In the genomic region with DNA sequence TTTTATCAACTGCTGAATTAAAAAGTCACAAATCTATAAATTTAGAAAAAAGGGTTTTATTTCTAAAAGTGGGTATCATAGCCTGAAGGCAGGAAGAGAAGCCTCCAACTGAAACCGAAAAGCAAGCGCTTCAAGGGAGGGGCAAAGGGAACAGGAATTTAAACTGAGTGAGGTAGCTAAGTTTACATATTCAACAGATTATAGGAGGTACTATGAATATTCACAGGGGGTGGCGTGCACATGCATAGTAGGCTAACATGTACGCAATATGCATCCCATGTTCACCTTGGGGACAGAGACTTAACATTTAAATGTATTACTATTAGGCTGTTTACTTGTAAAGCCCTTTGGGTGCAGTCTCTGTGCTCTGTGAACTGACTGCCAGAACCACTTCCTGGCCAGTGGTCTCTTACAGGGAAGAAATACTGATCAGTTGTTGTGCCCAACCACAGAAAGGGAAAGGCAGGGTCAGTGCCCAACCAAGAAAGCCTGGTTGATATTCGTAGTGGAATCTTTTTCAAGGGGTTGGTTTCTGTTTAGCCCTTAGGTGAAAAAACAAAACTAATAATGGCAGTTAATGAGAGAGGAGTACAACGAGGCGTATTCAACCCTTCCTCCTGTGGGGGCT, we compare ENCODE assay signal across 11 cellular contexts.
DNase-seq lines count a peak whose midpoint lies in the region; ATAC-seq, FAIRE-seq and TF ChIP-seq lines count a peak whose summit lies in the region.
"Had no signal": no experiment of that assay in that cellular context is flagged by ENCODE, and none has a peak within 500 bp of the region (broad histone marks: within the 10 kb centered on the region; RNA-seq: fewer than 3 reads in every experiment).

No MANE protein-coding gene starts in this region.

- no peaks in the 10 kb centered on the region for H3K9me2 ChIP-seq in hepatocyte (replicated peaks; ENCODE audit: insufficient read depth)

- CTCF ChIA-PET in K562 (lab: Yijun Ruan, JAX; ENCODE audit: low intra/inter-chr PET ratio): no interaction called here

- TF ChIP-seq POLR2A in GM12892 (IDR thresholded peaks at IDR 0.05; ENCODE audit: low read depth, low read length) (no peak), K562 (conservative IDR thresholded peaks at IDR 0.05) (no peak), esophagus squamous epithelium (IDR thresholded peaks at IDR 0.05) (no peak)

- no peak for TF ChIP-seq RAD21 in K562 (CRISPR knock-in tag; conservative IDR thresholded peaks at IDR 0.05 in 1 of 2, IDR thresholded peaks at IDR 0.05 in 1 of 2)

- DNase-seq in GM12892 (ENCODE audit: insufficient read length) (peak; percentile 13), K562 (ENCODE audit: extremely low read depth in 1 of 4, low spot score in 3 of 4) (no peak), hepatocyte (ENCODE audit: low spot score) (no peak), esophagus squamous epithelium (lab: John Stamatoyannopoulos, UW) (no peak), tibial artery (no peak)
- no peak for DNase-seq in stimulated activated CD4-positive, alpha-beta T cell treated with anti-CD3 and anti-CD28 coated beads, Interleukin-2, amount 100 ng/mL, for 24 hours
- DNase-seq: activated gamma-delta T cell treated with Interleukin-2 at 50 U/mL for 16 hours, nephron progenitor cell had no signal

- no peaks in the 10 kb centered on the region for H4K20me1 ChIP-seq in K562 (replicated peaks; ENCODE audit: control insufficient read depth, insufficient read depth, low read length)
- H4K20me1 ChIP-seq in hepatocyte (ENCODE audit: insufficient read depth, poor library complexity, severe bottlenecking): no peaks in the 10 kb centered on the region

- TF ChIP-seq CTCF in K562 (IDR thresholded peaks at IDR 0.05 in 2 of 3, conservative IDR thresholded peaks at IDR 0.05 in 1 of 3; ENCODE audit: insufficient read depth in 2 of 3, low read depth in 1 of 3, low read length in 3 of 3) (no peak), hepatocyte (IDR thresholded peaks at IDR 0.05; ENCODE audit: poor library complexity) (no peak), esophagus squamous epithelium (IDR thresholded peaks at IDR 0.05) (no peak), tibial artery (IDR thresholded peaks at IDR 0.05) (no peak)

- H3K27me3 ChIP-seq in K562 (ENCODE audit: control insufficient read depth in 2 of 2, insufficient read depth in 2 of 2, low read length in 2 of 2): no peaks in the 10 kb centered on the region
- H3K27me3 ChIP-seq in hepatocyte: no peaks in the 10 kb centered on the region
- no peaks in the 10 kb centered on the region for H3K27me3 ChIP-seq in esophagus squamous epithelium
- H3K27me3 ChIP-seq in tibial artery: no peaks in the 10 kb centered on the region
- H3K27me3 ChIP-seq: esophagus muscularis mucosa had no signal

- H3K79me2 ChIP-seq in K562 (ENCODE audit: control insufficient read depth, insufficient read depth, low read length) (no peaks in the 10 kb centered on the region), hepatocyte (no peaks in the 10 kb centered on the region)

- H3K4me2 ChIP-seq in K562 (ENCODE audit: insufficient read depth, low read length): no peak overlapping the region
- no peak overlapping the region for H3K4me2 ChIP-seq in hepatocyte

- no peak for TF ChIP-seq EP300 in K562 (IDR thresholded peaks at IDR 0.05; ENCODE audit: low read length)

- no TSS peak for BruUV-seq in K562 (replicated peaks; lab: Mats Ljungman, UMichigan)

- no peak overlapping the region for H3K4me3 ChIP-seq in K562
- H3K4me3 ChIP-seq in hepatocyte: no peak overlapping the region
- no peak overlapping the region for H3K4me3 ChIP-seq in esophagus squamous epithelium
- H3K4me3 ChIP-seq in tibial artery: no peak overlapping the region
- H3K4me3 ChIP-seq: esophagus muscularis mucosa had no signal

- ATAC-seq in GM21367 (IDR thresholded peaks at IDR 0.05; ENCODE audit: unreplicated experiment): peak; percentile 92
- ATAC-seq in HG03108 (IDR thresholded peaks at IDR 0.05; ENCODE audit: unreplicated experiment): peak; percentile 86
- ATAC-seq in K562: no peak

- H3K9me1 ChIP-seq in K562 (ENCODE audit: control insufficient read depth, insufficient read depth, low read length): no peaks in the 10 kb centered on the region

- H3K9me3 ChIP-seq in K562 (replicated peaks; ENCODE audit: control insufficient read depth, insufficient read depth, low read depth, low read length) (no peaks in the 10 kb centered on the region), hepatocyte (ENCODE audit: low read depth) (no peaks in the 10 kb centered on the region), esophagus squamous epithelium (no peaks in the 10 kb centered on the region), tibial artery (no peaks in the 10 kb centered on the region)
- H3K9me3 ChIP-seq: esophagus muscularis mucosa had no signal

- H3K36me3 ChIP-seq in K562 (ENCODE audit: control insufficient read depth, insufficient read depth, low read length) (no peaks in the 10 kb centered on the region), hepatocyte (replicated peaks; ENCODE audit: insufficient read depth, low read depth) (no peaks in the 10 kb centered on the region), esophagus squamous epithelium (no peaks in the 10 kb centered on the region), tibial artery (no peaks in the 10 kb centered on the region)
- H3K36me3 ChIP-seq: esophagus muscularis mucosa had no signal

- H3K27ac ChIP-seq in K562 (ENCODE audit: extremely low read depth, low read depth, low read length): no peak overlapping the region
- no peak overlapping the region for H3K27ac ChIP-seq in hepatocyte
- no peak overlapping the region for H3K27ac ChIP-seq in esophagus squamous epithelium
- no peak overlapping the region for H3K27ac ChIP-seq in tibial artery
- H3K27ac ChIP-seq: esophagus muscularis mucosa had no signal

- in situ Hi-C loops in K562 (cut with MboI): no loop called here

- no peaks in the 10 kb centered on the region for H3K4me1 ChIP-seq in K562 (replicated peaks in 1 of 2; ENCODE audit: control insufficient read depth in 2 of 2, insufficient read depth in 2 of 2, low read length in 2 of 2)
- no peaks in the 10 kb centered on the region for H3K4me1 ChIP-seq in hepatocyte (ENCODE audit: insufficient read depth)
- H3K4me1 ChIP-seq in esophagus squamous epithelium: no peaks in the 10 kb centered on the region
- H3K4me1 ChIP-seq in tibial artery: no peaks in the 10 kb centered on the region
- H3K4me1 ChIP-seq: esophagus muscularis mucosa had no signal

- whole genome bisulfite sequencing in K562 (ENCODE audit: insufficient coverage, low coverage, missing lambda C conversion rate): 14% methylated on average over 7 of the region's 7 CpGs
- 87% methylated on average over 7 of the region's 7 CpGs for WGBS in hepatocyte (ENCODE audit: low lambda C conversion rate, missing lambda C conversion rate)
- 64% methylated on average over 7 of the region's 7 CpGs for WGBS in esophagus squamous epithelium, 2 donors

- intact Hi-C loops in K562 (cut with micrococcal nuclease) (no loop called here), esophagus squamous epithelium (cut with DNase I) (no loop called here), tibial artery (cut with DNase I; ENCODE audit: low total_unique reads) (no loop called here)

- POLR2A ChIA-PET in K562 (lab: Yijun Ruan, JAX): no interaction called here

- H3K9ac ChIP-seq in K562 (ENCODE audit: insufficient read depth in 1 of 2, low read depth in 2 of 2, low read length in 2 of 2): no peak overlapping the region

- peak; percentile 33 for FAIRE-seq in GM12892 (lab: Jason Lieb, UNC)
- no peak for FAIRE-seq in K562 (lab: Jason Lieb, UNC)

- H2AFZ ChIP-seq in K562 (ENCODE audit: low read depth, low read length) (peak overlapping the region; percentile 24; the same call in 1 of the 2 replicates), hepatocyte (no peak overlapping the region)

TF ChIP-seq in K562, 482 proteins besides CTCF, POLR2A, EP300 and RAD21:
- TF ChIP-seq ZBTB17 (CRISPR knock-in tag; IDR thresholded peaks at IDR 0.05) (no peak), GABPB2 (CRISPR knock-in tag; conservative IDR thresholded peaks at IDR 0.05) (no peak), CBX2 (IDR thresholded peaks at IDR 0.05; ENCODE audit: insufficient read depth, low read length, poor library complexity, severe bottlenecking) (no peak), ZNF551 (CRISPR knock-in tag; IDR thresholded peaks at IDR 0.05) (no peak), RNF2 (IDR thresholded peaks at IDR 0.05) (no peak), MCM3 (IDR thresholded peaks at IDR 0.05) (no peak), ELF2 (CRISPR knock-in tag; IDR thresholded peaks at IDR 0.05) (no peak), EHMT2 (IDR thresholded peaks at IDR 0.05) (no peak), HNRNPL (IDR thresholded peaks at IDR 0.05; ENCODE audit: low read depth, low read length) (no peak), ZFP30 (CRISPR knock-in tag; IDR thresholded peaks at IDR 0.05; ENCODE audit: borderline replicate concordance) (no peak), ZEB2 (IDR thresholded peaks at IDR 0.05) (no peak), HOXB6 (CRISPR knock-in tag; IDR thresholded peaks at IDR 0.05; ENCODE audit: borderline replicate concordance) (no peak), ZNF583 (CRISPR knock-in tag; IDR thresholded peaks at IDR 0.05) (no peak)
- TF ChIP-seq, protein P1, sequence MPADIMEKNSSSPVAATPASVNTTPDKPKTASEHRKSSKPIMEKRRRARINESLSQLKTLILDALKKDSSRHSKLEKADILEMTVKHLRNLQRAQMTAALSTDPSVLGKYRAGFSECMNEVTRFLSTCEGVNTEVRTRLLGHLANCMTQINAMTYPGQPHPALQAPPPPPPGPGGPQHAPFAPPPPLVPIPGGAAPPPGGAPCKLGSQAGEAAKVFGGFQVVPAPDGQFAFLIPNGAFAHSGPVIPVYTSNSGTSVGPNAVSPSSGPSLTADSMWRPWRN (IDR thresholded peaks at IDR 0.05; ENCODE audit: low read depth): no peak
- TF ChIP-seq, protein P2, sequence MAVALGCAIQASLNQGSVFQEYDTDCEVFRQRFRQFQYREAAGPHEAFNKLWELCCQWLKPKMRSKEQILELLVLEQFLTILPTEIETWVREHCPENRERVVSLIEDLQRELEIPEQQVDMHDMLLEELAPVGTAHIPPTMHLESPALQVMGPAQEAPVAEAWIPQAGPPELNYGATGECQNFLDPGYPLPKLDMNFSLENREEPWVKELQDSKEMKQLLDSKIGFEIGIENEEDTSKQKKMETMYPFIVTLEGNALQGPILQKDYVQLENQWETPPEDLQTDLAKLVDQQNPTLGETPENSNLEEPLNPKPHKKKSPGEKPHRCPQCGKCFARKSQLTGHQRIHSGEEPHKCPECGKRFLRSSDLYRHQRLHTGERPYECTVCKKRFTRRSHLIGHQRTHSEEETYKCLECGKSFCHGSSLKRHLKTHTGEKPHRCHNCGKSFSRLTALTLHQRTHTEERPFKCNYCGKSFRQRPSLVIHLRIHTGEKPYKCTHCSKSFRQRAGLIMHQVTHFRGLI (CRISPR knock-in tag; IDR thresholded peaks at IDR 0.05): no peak
